17 cellular contexts compared by ENCODE assay signal in genomic region chrX:42398967-42399631, GRCh38.
DNase-seq lines count a peak whose midpoint lies in the region; ATAC-seq and TF ChIP-seq lines count a peak whose summit lies in the region.
"Had no signal": no experiment of that assay in that cellular context is flagged by ENCODE, and none has a peak within 500 bp of the region (broad histone marks: within the 10 kb centered on the region; RNA-seq: fewer than 3 reads in every experiment).

No MANE protein-coding gene starts in this region.

- peak overlapping the region in 4 of 8 donors; percentile 19 to 63 (median 52) for H3K27ac ChIP-seq in spleen
- H3K27ac ChIP-seq: right lobe of liver, tibial artery had no signal

- H3K9me3 Mint-ChIP-seq in activated CD4-positive, alpha-beta T cell treated with anti-CD3 and anti-CD28 coated beads for 36 hours (ENCODE audit: low read depth) = no peaks in the 10 kb centered on the region
- H3K9me3 Mint-ChIP-seq in naive thymus-derived CD8-positive, alpha-beta T cell = peaks cover 0 to 7% (median 0%) of the 10 kb centered on the region in 9 donors

- DNase-seq in activated CD4-positive, alpha-beta T cell treated with anti-CD3 and anti-CD28 coated beads for 36 hours = no peak
- DNase-seq in activated CD4-positive, alpha-beta T cell treated with anti-CD3 and anti-CD28 coated beads for 48 hours = no peak
- DNase-seq in NCI-H2227 (lab: John Stamatoyannopoulos, UW; ENCODE audit: unreplicated experiment) = peak; percentile 19
- DNase-seq in amniotic epithelial cell (ENCODE audit: low read depth) = peak; percentile 8
- peak in 2 of 10 donors; percentile 3 for DNase-seq in naive thymus-derived CD8-positive, alpha-beta T cell
- DNase-seq in NCI-H446 treated with DMSO at 0.1 percent for 48 hours (lab: John Stamatoyannopoulos, UW) = no peak
- no peak for DNase-seq in spleen
- no peak for DNase-seq in SW 1271 (lab: John Stamatoyannopoulos, UW)
- DNase-seq: dermis blood vessel endothelial cell; Kasumi-1; kidney glomerular epithelial cell; NCI-H1436; occipital lobe; right lobe of liver; stimulated activated CD4-positive, alpha-beta T cell treated with anti-CD3 and anti-CD28 coated beads, Interleukin-4, amount 100 ng/mL, for 1 hour; tibial artery had no signal

- no peak for TF ChIP-seq CTCF in spleen (IDR thresholded peaks at IDR 0.05 in 8 of 11, conservative IDR thresholded peaks at IDR 0.05 in 3 of 11)

- CTCF ChIA-PET in activated CD4-positive, alpha-beta T cell treated with anti-CD3 and anti-CD28 coated beads for 36 hours (lab: Charles Lee) = no interaction called here

- no peaks in the 10 kb centered on the region for H3K27me3 ChIP-seq in spleen (replicated peaks in 1 of 7)
- H3K27me3 ChIP-seq: right lobe of liver, tibial artery had no signal

- no peaks in the 10 kb centered on the region for H3K4me1 ChIP-seq in spleen
- H3K4me1 ChIP-seq: right lobe of liver, tibial artery had no signal

- ATAC-seq in activated CD4-positive, alpha-beta T cell treated with anti-CD3 and anti-CD28 coated beads for 36 hours = no peak
- no peak for ATAC-seq in naive thymus-derived CD8-positive, alpha-beta T cell
- ATAC-seq: right lobe of liver had no signal

- no peak overlapping the region for H3K4me3 Mint-ChIP-seq in activated CD4-positive, alpha-beta T cell treated with anti-CD3 and anti-CD28 coated beads for 36 hours
- H3K4me3 Mint-ChIP-seq in naive thymus-derived CD8-positive, alpha-beta T cell = peak overlapping the region; percentile 27 to 67 (median 56)
- H3K4me3 Mint-ChIP-seq: CD14-positive monocyte had no signal

- H3K4me3 ChIP-seq in spleen = no peak overlapping the region
- H3K4me3 ChIP-seq: right lobe of liver, tibial artery had no signal

- no peaks in the 10 kb centered on the region for H3K36me3 Mint-ChIP-seq in activated CD4-positive, alpha-beta T cell treated with anti-CD3 and anti-CD28 coated beads for 36 hours (ENCODE audit: low read depth)
- peaks cover 0 to 4% (median 0%) of the 10 kb centered on the region in 3 donors for H3K36me3 Mint-ChIP-seq in naive thymus-derived CD8-positive, alpha-beta T cell
- H3K36me3 Mint-ChIP-seq: CD14-positive monocyte had no signal

- TF ChIP-seq POLR2A in spleen (IDR thresholded peaks at IDR 0.05) = no peak

- H3K27ac Mint-ChIP-seq in activated CD4-positive, alpha-beta T cell treated with anti-CD3 and anti-CD28 coated beads for 36 hours = peak overlapping the region; percentile 31
- peak overlapping the region in 4 of 10 donors; percentile 17 to 76 (median 50) for H3K27ac Mint-ChIP-seq in naive thymus-derived CD8-positive, alpha-beta T cell
- H3K27ac Mint-ChIP-seq: CD14-positive monocyte had no signal

- no peaks in the 10 kb centered on the region for H3K36me3 ChIP-seq in spleen
- H3K36me3 ChIP-seq: right lobe of liver, tibial artery had no signal

- POLR2A ChIA-PET in activated CD4-positive, alpha-beta T cell treated with anti-CD3 and anti-CD28 coated beads for 36 hours (lab: Charles Lee) = no interaction called here
- POLR2A ChIA-PET in naive thymus-derived CD8-positive, alpha-beta T cell (lab: Charles Lee) = no interaction called here

- peaks cover 12% of the 10 kb centered on the region for H3K4me1 Mint-ChIP-seq in activated CD4-positive, alpha-beta T cell treated with anti-CD3 and anti-CD28 coated beads for 36 hours
- H3K4me1 Mint-ChIP-seq in naive thymus-derived CD8-positive, alpha-beta T cell = peaks cover 9 to 26% (median 22%) of the 10 kb centered on the region in 4 donors
- H3K4me1 Mint-ChIP-seq: CD14-positive monocyte had no signal

- intact Hi-C loops in activated CD4-positive, alpha-beta T cell treated with anti-CD3 and anti-CD28 coated beads for 36 hours (cut with DNase I, micrococcal nuclease) = no loop called here
- intact Hi-C loops in spleen (cut with DNase I; ENCODE audit: low total_unique reads) = no loop called here

- no peaks in the 10 kb centered on the region for H3K9me3 ChIP-seq in spleen
- H3K9me3 ChIP-seq: right lobe of liver, tibial artery had no signal

- no peaks in the 10 kb centered on the region for H3K27me3 Mint-ChIP-seq in activated CD4-positive, alpha-beta T cell treated with anti-CD3 and anti-CD28 coated beads for 36 hours
- no peaks in the 10 kb centered on the region for H3K27me3 Mint-ChIP-seq in naive thymus-derived CD8-positive, alpha-beta T cell

- 33 to 55% (median 47%) methylated on average over 8 of the region's 8 CpGs for WGBS in spleen, 5 donors

Comparison
In these comparisons a context has a peak if more than half of its experiments do, and no peak if none do; other contexts are left out.
1. DNase-seq: peak in NCI-H2227 (single experiment) and amniotic epithelial cell (single experiment); none in activated CD4-positive, alpha-beta T cell treated with anti-CD3 and anti-CD28 coated beads for 36 hours (single experiment), activated CD4-positive, alpha-beta T cell treated with anti-CD3 and anti-CD28 coated beads for 48 hours (single experiment), NCI-H446 treated with DMSO at 0.1 percent for 48 hours (single experiment), spleen (single experiment) and SW 1271 (0 of 2).